In the genomic region with DNA sequence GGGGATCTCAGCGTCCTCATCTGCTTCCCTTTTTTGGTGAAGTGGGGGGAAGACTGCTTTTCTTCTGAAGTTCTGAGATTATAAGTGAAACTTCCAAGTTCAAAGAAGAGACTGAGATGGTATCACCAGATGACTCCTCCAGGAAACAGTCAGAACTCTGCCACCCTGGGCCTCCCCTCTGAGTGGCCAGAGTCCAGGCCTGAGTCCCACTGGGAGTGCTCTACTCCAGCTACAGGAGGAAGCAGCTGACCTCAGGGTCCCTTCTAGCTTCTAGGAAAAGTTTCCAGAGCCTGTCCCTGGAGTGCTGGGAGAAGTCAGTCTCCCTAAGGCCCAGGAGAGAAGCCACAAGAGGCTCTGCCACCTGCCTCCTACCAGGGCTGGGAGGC, we compare ENCODE assay signal across 1 cellular context.
TF ChIP-seq lines count a peak whose summit lies in the region.

No MANE protein-coding gene starts in this region.

TF ChIP-seq in SK-N-SH, 30 proteins besides CTCF, POLR2A, EP300 and RAD21 (continued from another document):
- no peak for TF ChIP-seq PBX3 (IDR thresholded peaks at IDR 0.05)
- no peak for TF ChIP-seq JUND (IDR thresholded peaks at IDR 0.05)
- TF ChIP-seq RCOR1 (IDR thresholded peaks at IDR 0.05; ENCODE audit: low read length) = no peak
- no peak for TF ChIP-seq IRF3 (IDR thresholded peaks at IDR 0.05; ENCODE audit: low read depth, low read length)
- TF ChIP-seq FOXJ3 (CRISPR knock-in tag; IDR thresholded peaks at IDR 0.05) = no peak
- TF ChIP-seq MXI1 (IDR thresholded peaks at IDR 0.05; ENCODE audit: low read depth, low read length) = no peak
- TF ChIP-seq TEAD4 (IDR thresholded peaks at IDR 0.05; ENCODE audit: borderline replicate concordance, insufficient read depth) = no peak
- no peak for TF ChIP-seq POLR2AphosphoS5 (IDR thresholded peaks at IDR 0.05; ENCODE audit: low read depth, low read length)
